ENCODE assay signal across 8 cellular contexts in the genomic region with DNA sequence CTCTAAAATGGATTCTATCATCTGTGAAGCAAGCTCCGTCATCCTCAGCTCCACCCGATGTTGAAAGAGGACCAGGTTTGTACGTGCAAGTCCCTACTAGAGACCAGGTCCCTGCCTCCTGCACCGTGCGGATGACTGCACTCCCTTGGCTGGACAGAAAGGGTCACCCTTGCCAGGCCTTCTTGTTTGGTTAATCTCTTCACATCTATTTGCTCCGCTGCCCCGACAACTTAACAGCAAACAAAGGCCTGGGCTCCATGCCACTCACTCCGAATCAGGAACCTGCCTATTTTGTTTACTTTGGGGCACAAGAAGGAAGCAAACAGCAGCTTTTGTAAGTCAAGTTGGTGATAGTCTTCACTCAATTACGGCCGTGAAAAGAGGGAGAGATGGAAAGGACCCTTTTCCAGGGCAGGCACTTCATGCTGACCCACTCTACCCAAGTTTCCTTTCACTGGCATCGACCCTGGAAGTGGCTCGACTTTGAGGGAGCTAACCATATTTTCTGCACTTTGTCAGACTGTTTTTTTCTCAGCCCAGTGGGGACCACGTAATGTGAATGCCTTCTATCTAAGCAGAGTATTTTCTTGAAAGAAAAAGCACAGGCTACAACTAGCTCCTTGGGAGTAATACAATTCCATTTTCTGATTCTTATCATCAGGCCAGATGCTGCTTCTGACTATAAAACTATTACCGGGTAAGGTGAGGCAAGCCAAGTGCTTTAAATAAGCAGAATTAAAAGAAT.
DNase-seq lines count a peak whose midpoint lies in the region; ATAC-seq, FAIRE-seq and TF ChIP-seq lines count a peak whose summit lies in the region.
"Had no signal": no experiment of that assay in that cellular context is flagged by ENCODE, and none has a peak within 500 bp of the region (broad histone marks: within the 10 kb centered on the region; RNA-seq: fewer than 3 reads in every experiment).

No MANE protein-coding gene starts in this region.

- H3K27me3 ChIP-seq in lower lobe of right lung (ENCODE audit: low read depth) (no peaks in the 10 kb centered on the region), upper lobe of right lung (no peaks in the 10 kb centered on the region)

- no peak for TF ChIP-seq POLR2A in GM12891 (IDR thresholded peaks at IDR 0.05; ENCODE audit: low read depth, low read length)

- TF ChIP-seq CTCF in coronary artery (IDR thresholded peaks at IDR 0.05): no peak
- TF ChIP-seq CTCF in lower lobe of right lung (IDR thresholded peaks at IDR 0.05): peak; percentile 42
- TF ChIP-seq CTCF in upper lobe of right lung (IDR thresholded peaks at IDR 0.05): peak; percentile 33

- FAIRE-seq in GM12891 (lab: Jason Lieb, UNC): no peak

- H3K36me3 ChIP-seq in lower lobe of right lung (peaks cover 2% of the 10 kb centered on the region), upper lobe of right lung (peaks cover 2% of the 10 kb centered on the region)

- ATAC-seq in lower lobe of right lung (peak; percentile 98 to 99), upper lobe of right lung (peak; percentile 98), GM21390 (IDR thresholded peaks at IDR 0.05; ENCODE audit: unreplicated experiment) (no peak), GM19324 (IDR thresholded peaks at IDR 0.05; ENCODE audit: low FRiP score, unreplicated experiment) (no peak)

- peak overlapping the region; percentile 6 for H3K4me3 ChIP-seq in coronary artery
- H3K4me3 ChIP-seq in lower lobe of right lung: no peak overlapping the region
- H3K4me3 ChIP-seq in upper lobe of right lung: no peak overlapping the region

- DNase-seq in NCI-H2196 treated with DMSO at 0.1 percent for 48 hours (lab: John Stamatoyannopoulos, UW; ENCODE audit: unreplicated experiment) (peak; percentile 85), coronary artery (ENCODE audit: low spot score) (no peak), lower lobe of right lung (peak; percentile 91), upper lobe of right lung (peak; percentile 90), GM12891 (ENCODE audit: insufficient read length, low spot score) (no peak)
- DNase-seq: IMR-90 had no signal

- no peaks in the 10 kb centered on the region for H3K9me3 ChIP-seq in lower lobe of right lung
- no peaks in the 10 kb centered on the region for H3K9me3 ChIP-seq in upper lobe of right lung

- peaks cover 21% of the 10 kb centered on the region for H3K4me1 ChIP-seq in lower lobe of right lung
- peaks cover 19% of the 10 kb centered on the region for H3K4me1 ChIP-seq in upper lobe of right lung

- intact Hi-C loops in lower lobe of right lung (cut with DNase I) (no loop called here), upper lobe of right lung (cut with DNase I) (no loop called here)

- peak overlapping the region in 1 of 2 donors; percentile 42 for H3K27ac ChIP-seq in coronary artery
- H3K27ac ChIP-seq in lower lobe of right lung: peak overlapping the region; percentile 60
- peak overlapping the region; percentile 51 for H3K27ac ChIP-seq in upper lobe of right lung

TF ChIP-seq in GM12891, 5 proteins besides CTCF, POLR2A, EP300 and RAD21:
- TF ChIP-seq POLR2AphosphoS5 (IDR thresholded peaks at IDR 0.05; ENCODE audit: low read depth, low read length): no peak

Comparison
In these comparisons a context has a peak if more than half of its experiments do, and no peak if none do; other contexts are left out.
1. DNase-seq: peak in NCI-H2196 treated with DMSO at 0.1 percent for 48 hours (single experiment), lower lobe of right lung (single experiment) and upper lobe of right lung (single experiment); none in coronary artery (single experiment) and GM12891 (single experiment).
2. ATAC-seq: peak in lower lobe of right lung (2 of 2) and upper lobe of right lung (single experiment); none in GM21390 (single experiment) and GM19324 (single experiment).